In genomic region chr6:53300656-53301551, GRCh38 we compare ENCODE assay signal across 8 cellular contexts. TPM values are rescaled to one million over a fixed set of nuclear protein-coding genes. Genes with fewer than 3 reads are reported as not detected.
DNase-seq lines count a peak whose midpoint lies in the region; ATAC-seq and TF ChIP-seq lines count a peak whose summit lies in the region.

No MANE protein-coding gene starts in this region.

- H3K27ac Mint-ChIP-seq in WTC11 = peak overlapping the region; percentile 34; the same call in 1 of the 2 replicates

- H3K27ac ChIP-seq in foreskin keratinocyte = peak overlapping the region; percentile 85
- H3K27ac ChIP-seq in gastrocnemius medialis = peak overlapping the region; percentile 20 to 71 (median 62)

- H3K9me3 ChIP-seq in gastrocnemius medialis = no peaks in the 10 kb centered on the region

- TF ChIP-seq CTCF in WTC11 (IDR thresholded peaks at IDR 0.05) (no peak), foreskin keratinocyte (conservative IDR thresholded peaks at IDR 0.05) (no peak), gastrocnemius medialis (IDR thresholded peaks at IDR 0.05 in 4 of 5, conservative IDR thresholded peaks at IDR 0.05 in 1 of 5) (no peak)

- ATAC-seq in WTC11 (no peak), foreskin keratinocyte (no peak), gastrocnemius medialis (peak; percentile 46 to 72), HG03025 (IDR thresholded peaks at IDR 0.05; ENCODE audit: low FRiP score, unreplicated experiment) (no peak), GM18867 (IDR thresholded peaks at IDR 0.05; ENCODE audit: unreplicated experiment) (no peak)

- no peaks in the 10 kb centered on the region for H3K9me3 Mint-ChIP-seq in WTC11

- no peak overlapping the region for H3K4me3 ChIP-seq in gastrocnemius medialis

- peaks cover 52% of the 10 kb centered on the region for H3K4me1 Mint-ChIP-seq in WTC11

- TF ChIP-seq POLR2A in gastrocnemius medialis (IDR thresholded peaks at IDR 0.05) = no peak

- CTCF ChIA-PET in WTC11 (lab: Charles Lee) = interaction anchor here (0.8 to 2.8 kb wide), 2 partner anchors 13 to 129 kb away, joined by 3 to 10 read pairs; no protein-coding TSS in a partner anchor

- H3K4me3 Mint-ChIP-seq in WTC11 = no peak overlapping the region

- POLR2A ChIA-PET in WTC11 (lab: Charles Lee) = no interaction called here

- H3K27me3 ChIP-seq in foreskin keratinocyte (no peaks in the 10 kb centered on the region), gastrocnemius medialis (no peaks in the 10 kb centered on the region)

- H3K36me3 ChIP-seq in gastrocnemius medialis = no peaks in the 10 kb centered on the region

- peaks cover 8% of the 10 kb centered on the region for H3K36me3 Mint-ChIP-seq in WTC11

- DNase-seq in HT1080 (ENCODE audit: low read depth) (peak; percentile 58), WTC11 (ENCODE audit: low spot score) (no peak), foreskin keratinocyte (no peak), gastrocnemius medialis (no peak), KG1 (lab: John Stamatoyannopoulos, UW) (no peak), NCI-H1105 (lab: John Stamatoyannopoulos, UW) (no peak)

- peaks cover 33% of the 10 kb centered on the region for H3K4me1 ChIP-seq in foreskin keratinocyte
- H3K4me1 ChIP-seq in gastrocnemius medialis = peaks cover 18 to 40% of the 10 kb centered on the region in 2 donors

- no peaks in the 10 kb centered on the region for H3K27me3 Mint-ChIP-seq in WTC11 (ENCODE audit: low read depth)

- in situ Hi-C loops in gastrocnemius medialis (cut with MboI; ENCODE audit: low sequenced_read_pairs in 4 of 4) = no loop called here

- intact Hi-C loops in gastrocnemius medialis (cut with DNase I; ENCODE audit: low total_unique reads) = no loop called here

TF ChIP-seq in WTC11, 78 proteins besides CTCF, POLR2A, EP300 and RAD21 (continues in another document):
- TF ChIP-seq JAZF1 (CRISPR knock-in tag; IDR thresholded peaks at IDR 0.05) (no peak), JUN (CRISPR knock-in tag; IDR thresholded peaks at IDR 0.05) (no peak), STAT6 (CRISPR knock-in tag; conservative IDR thresholded peaks at IDR 0.05; ENCODE audit: low read depth) (no peak), PRRX2 (CRISPR knock-in tag; IDR thresholded peaks at IDR 0.05) (no peak), NR3C1 (CRISPR knock-in tag; conservative IDR thresholded peaks at IDR 0.05; ENCODE audit: low read depth) (no peak), HMGA2 (CRISPR knock-in tag; IDR thresholded peaks at IDR 0.05) (no peak), TEAD4 (CRISPR knock-in tag; IDR thresholded peaks at IDR 0.05) (no peak), ELF4 (CRISPR knock-in tag; IDR thresholded peaks at IDR 0.05; ENCODE audit: low read depth) (no peak), NFE2L1 (CRISPR knock-in tag; IDR thresholded peaks at IDR 0.05) (no peak), SMAD3 (CRISPR knock-in tag; IDR thresholded peaks at IDR 0.05; ENCODE audit: borderline replicate concordance) (no peak), FOXJ3 (CRISPR knock-in tag; IDR thresholded peaks at IDR 0.05; ENCODE audit: borderline replicate concordance) (no peak), RORB (CRISPR knock-in tag; IDR thresholded peaks at IDR 0.05) (no peak), USF1 (CRISPR knock-in tag; IDR thresholded peaks at IDR 0.05) (no peak), AR (CRISPR knock-in tag; IDR thresholded peaks at IDR 0.05) (no peak)
- TF ChIP-seq, protein P1, sequence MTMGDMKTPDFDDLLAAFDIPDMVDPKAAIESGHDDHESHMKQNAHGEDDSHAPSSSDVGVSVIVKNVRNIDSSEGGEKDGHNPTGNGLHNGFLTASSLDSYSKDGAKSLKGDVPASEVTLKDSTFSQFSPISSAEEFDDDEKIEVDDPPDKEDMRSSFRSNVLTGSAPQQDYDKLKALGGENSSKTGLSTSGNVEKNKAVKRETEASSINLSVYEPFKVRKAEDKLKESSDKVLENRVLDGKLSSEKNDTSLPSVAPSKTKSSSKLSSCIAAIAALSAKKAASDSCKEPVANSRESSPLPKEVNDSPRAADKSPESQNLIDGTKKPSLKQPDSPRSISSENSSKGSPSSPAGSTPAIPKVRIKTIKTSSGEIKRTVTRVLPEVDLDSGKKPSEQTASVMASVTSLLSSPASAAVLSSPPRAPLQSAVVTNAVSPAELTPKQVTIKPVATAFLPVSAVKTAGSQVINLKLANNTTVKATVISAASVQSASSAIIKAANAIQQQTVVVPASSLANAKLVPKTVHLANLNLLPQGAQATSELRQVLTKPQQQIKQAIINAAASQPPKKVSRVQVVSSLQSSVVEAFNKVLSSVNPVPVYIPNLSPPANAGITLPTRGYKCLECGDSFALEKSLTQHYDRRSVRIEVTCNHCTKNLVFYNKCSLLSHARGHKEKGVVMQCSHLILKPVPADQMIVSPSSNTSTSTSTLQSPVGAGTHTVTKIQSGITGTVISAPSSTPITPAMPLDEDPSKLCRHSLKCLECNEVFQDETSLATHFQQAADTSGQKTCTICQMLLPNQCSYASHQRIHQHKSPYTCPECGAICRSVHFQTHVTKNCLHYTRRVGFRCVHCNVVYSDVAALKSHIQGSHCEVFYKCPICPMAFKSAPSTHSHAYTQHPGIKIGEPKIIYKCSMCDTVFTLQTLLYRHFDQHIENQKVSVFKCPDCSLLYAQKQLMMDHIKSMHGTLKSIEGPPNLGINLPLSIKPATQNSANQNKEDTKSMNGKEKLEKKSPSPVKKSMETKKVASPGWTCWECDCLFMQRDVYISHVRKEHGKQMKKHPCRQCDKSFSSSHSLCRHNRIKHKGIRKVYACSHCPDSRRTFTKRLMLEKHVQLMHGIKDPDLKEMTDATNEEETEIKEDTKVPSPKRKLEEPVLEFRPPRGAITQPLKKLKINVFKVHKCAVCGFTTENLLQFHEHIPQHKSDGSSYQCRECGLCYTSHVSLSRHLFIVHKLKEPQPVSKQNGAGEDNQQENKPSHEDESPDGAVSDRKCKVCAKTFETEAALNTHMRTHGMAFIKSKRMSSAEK (CRISPR knock-in tag; IDR thresholded peaks at IDR 0.05; ENCODE audit: borderline replicate concordance) = no peak
- TF ChIP-seq, protein P2, sequence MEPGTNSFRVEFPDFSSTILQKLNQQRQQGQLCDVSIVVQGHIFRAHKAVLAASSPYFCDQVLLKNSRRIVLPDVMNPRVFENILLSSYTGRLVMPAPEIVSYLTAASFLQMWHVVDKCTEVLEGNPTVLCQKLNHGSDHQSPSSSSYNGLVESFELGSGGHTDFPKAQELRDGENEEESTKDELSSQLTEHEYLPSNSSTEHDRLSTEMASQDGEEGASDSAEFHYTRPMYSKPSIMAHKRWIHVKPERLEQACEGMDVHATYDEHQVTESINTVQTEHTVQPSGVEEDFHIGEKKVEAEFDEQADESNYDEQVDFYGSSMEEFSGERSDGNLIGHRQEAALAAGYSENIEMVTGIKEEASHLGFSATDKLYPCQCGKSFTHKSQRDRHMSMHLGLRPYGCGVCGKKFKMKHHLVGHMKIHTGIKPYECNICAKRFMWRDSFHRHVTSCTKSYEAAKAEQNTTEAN (CRISPR knock-in tag; IDR thresholded peaks at IDR 0.05) = no peak

RNA-seq across cellular contexts. Expression of gene ELOVL5, which starts 47.8 kb away (rescaled TPM):
- total RNA-seq in HT1080 (2014; rRNA removed; shearing (Covaris generic)) = 37.3 and 85.6 TPM in 2 replicates
- polyA plus RNA-seq in HT1080 (2015; cell fraction: cytosol; rRNA removed) = 73.5 and 86.1 TPM in 2 replicates
- polyA plus RNA-seq in HT1080 (2015; cell fraction: nucleus; rRNA removed) = 106 and 114 TPM in 2 replicates
- total RNA-seq in WTC11 (2021) (122 to 139 TPM (median 137 TPM) in 3 replicates), foreskin keratinocyte (91.9 and 98.3 TPM in 2 replicates), gastrocnemius medialis (1 to 10 TPM; 5.6 to 7.2 (median 6.2) TPM)
- 51.2 and 59.9 TPM in 2 replicates for polyA plus RNA-seq in foreskin keratinocyte

Comparison
In these comparisons a context has a peak if more than half of its experiments do, and no peak if none do; other contexts are left out.
1. ATAC-seq: peak in gastrocnemius medialis (2 of 2); none in WTC11 (single experiment), foreskin keratinocyte (single experiment), HG03025 (single experiment) and GM18867 (single experiment).